ENCODE assay signal across 35 cellular contexts in genomic region chr12:116571089-116571488, GRCh38.
"Had no signal": no experiment of that assay in that cellular context is flagged by ENCODE, and none has a peak within 500 bp of the region (broad histone marks: within the 10 kb centered on the region; RNA-seq: fewer than 3 reads in every experiment).

No MANE protein-coding gene starts in this region.

- DNase-seq: Karpas-422, Kasumi-1, MG63, MM.1S, MV-4-11, NCI-H1048, NCI-H1092, NCI-H1092 treated with DMSO at 0.1 percent for 48 hours, NCI-H1105, NCI-H1105 treated with DMSO at 0.1 percent for 48 hours, NCI-H1417, NCI-H1417 treated with DMSO at 0.1 percent for 48 hours, NCI-H1436, NCI-H1436 treated with DMSO at 0.1 percent for 48 hours, NCI-H146, NCI-H1694, NCI-H1694 treated with DMSO at 0.1 percent for 48 hours, NCI-H187, NCI-H187 treated with DMSO at 0.1 percent for 48 hours, NCI-H1930, NCI-H2029, NCI-H2029 treated with DMSO at 0.1 percent for 48 hours, NCI-H2081, NCI-H2081 treated with DMSO at 0.1 percent for 48 hours, NCI-H2107, NCI-H2171, NCI-H2171 treated with DMSO at 0.1 percent for 48 hours, NCI-H2227 treated with DMSO at 0.1 percent for 48 hours, NCI-H226, NCI-H345, NCI-H446, NCI-H446 treated with DMSO at 0.1 percent for 48 hours, NCI-H510A, NCI-H510A treated with DMSO at 0.1 percent for 48 hours had no signal

- H3K9me3 ChIP-seq: MG63 had no signal

- H3K4me3 ChIP-seq: MG63 had no signal

- H3K9ac ChIP-seq: KMS-11 had no signal

- H3K4me2 ChIP-seq: KMS-11 had no signal

- H3K27me3 ChIP-seq: MG63 had no signal

- H3K36me3 ChIP-seq: MG63 had no signal

- H3K27ac ChIP-seq: KMS-11 had no signal
